Comparison of ENCODE assay signal across 15 cellular contexts in the genomic region with DNA sequence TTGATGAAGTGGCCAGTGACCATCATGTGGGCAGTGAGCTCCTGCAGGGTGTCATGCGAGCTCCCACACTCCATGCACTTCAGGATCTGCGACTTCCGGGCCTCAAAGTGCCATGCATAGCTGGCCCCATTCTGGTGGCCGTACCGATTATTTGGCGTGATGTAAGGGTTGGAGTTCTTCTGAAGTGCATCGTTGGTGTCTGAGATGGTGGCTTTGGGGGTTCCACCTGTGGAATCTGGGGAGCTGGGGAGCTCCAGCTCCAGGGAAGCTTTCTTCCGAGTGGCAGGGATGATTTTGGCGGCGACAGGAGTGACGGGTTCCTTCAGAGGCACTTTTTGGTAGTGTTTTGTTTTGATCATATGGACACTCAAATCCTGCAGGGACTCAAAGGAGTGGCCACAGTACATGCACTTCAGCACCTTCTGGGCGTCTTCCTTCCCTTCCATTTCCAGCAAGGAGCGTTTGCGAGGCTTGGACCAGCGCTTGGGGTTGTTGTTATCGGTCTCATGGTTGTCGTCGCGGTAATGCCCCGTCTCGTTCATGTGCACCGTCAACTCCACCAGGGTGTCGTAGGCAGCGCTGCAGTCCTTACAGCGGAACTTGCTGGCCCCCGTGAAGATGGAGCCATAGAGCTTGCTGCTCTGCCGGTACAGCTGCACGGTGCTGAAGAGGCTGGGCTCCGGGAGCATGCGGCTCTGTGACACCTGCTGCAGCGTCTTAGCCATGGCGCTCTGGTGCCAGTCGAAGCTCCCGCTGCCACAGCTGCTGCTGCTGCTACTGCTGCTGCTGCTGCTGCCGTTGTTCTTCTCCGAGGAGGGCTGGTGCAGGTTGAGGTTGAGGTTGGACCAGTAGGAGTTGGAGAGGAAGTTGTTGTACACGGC.
DNase-seq lines count a peak whose midpoint lies in the region; ATAC-seq and TF ChIP-seq lines count a peak whose summit lies in the region.
"Had no signal": no experiment of that assay in that cellular context is flagged by ENCODE, and none has a peak within 500 bp of the region (broad histone marks: within the 10 kb centered on the region; RNA-seq: fewer than 3 reads in every experiment).

No MANE protein-coding gene starts in this region.

- H3K4me1 ChIP-seq in left lung (no peaks in the 10 kb centered on the region), sigmoid colon (peaks cover 0 to 51% (median 32%) of the 10 kb centered on the region in 4 donors), lower lobe of right lung (no peaks in the 10 kb centered on the region)
- H3K4me1 ChIP-seq: Caco-2, HAP-1 had no signal

- peaks cover 0 to 2% of the 10 kb centered on the region in 2 donors for H3K27me3 Mint-ChIP-seq in natural killer cell treated with Interleukin-12 subunit alpha and Interleukin-12 subunit beta and Interleukin-15 and Interleukin-18, amount 100 ng/mL, for 72 hours
- no peaks in the 10 kb centered on the region for H3K27me3 Mint-ChIP-seq in natural killer cell (ENCODE audit: low read depth in 2 of 2)
- H3K27me3 Mint-ChIP-seq: B cell had no signal

- peak; percentile 35 for DNase-seq in natural killer cell treated with Interleukin-12 subunit alpha and Interleukin-12 subunit beta and Interleukin-15 and Interleukin-18, amount 100 ng/mL, for 72 hours (ENCODE audit: low spot score)
- DNase-seq in natural killer cell (no peak), left lung (peak; percentile 15 to 71), sigmoid colon (peak; percentile 34), lower lobe of right lung (no peak)
- DNase-seq: C1 segment of cervical spinal cord; Caco-2; CD8-positive, alpha-beta memory T cell; DND-41; GDM1; HFFc6 had no signal

- H3K27ac Mint-ChIP-seq in natural killer cell treated with Interleukin-12 subunit alpha and Interleukin-12 subunit beta and Interleukin-15 and Interleukin-18, amount 100 ng/mL, for 72 hours, result no peak overlapping the region
- no peak overlapping the region for H3K27ac Mint-ChIP-seq in natural killer cell
- H3K27ac Mint-ChIP-seq: B cell; CD8-positive, alpha-beta memory T cell; HFFc6 had no signal

- intact Hi-C loops in natural killer cell (cut with micrococcal nuclease), result loop anchor here (5.0 kb wide), 1 partner anchor 626 kb away; no protein-coding TSS in a partner anchor
- intact Hi-C loops in left lung (cut with DNase I), result no loop called here
- intact Hi-C loops in sigmoid colon (cut with DNase I), result no loop called here
- intact Hi-C loops in lower lobe of right lung (cut with DNase I), result no loop called here

- H3K4me3 Mint-ChIP-seq in natural killer cell treated with Interleukin-12 subunit alpha and Interleukin-12 subunit beta and Interleukin-15 and Interleukin-18, amount 100 ng/mL, for 72 hours, result no peak overlapping the region
- no peak overlapping the region for H3K4me3 Mint-ChIP-seq in natural killer cell
- H3K4me3 Mint-ChIP-seq: B cell; CD8-positive, alpha-beta memory T cell; HFFc6 had no signal

- H3K9me3 Mint-ChIP-seq in natural killer cell treated with Interleukin-12 subunit alpha and Interleukin-12 subunit beta and Interleukin-15 and Interleukin-18, amount 100 ng/mL, for 72 hours, result no peaks in the 10 kb centered on the region
- no peaks in the 10 kb centered on the region for H3K9me3 Mint-ChIP-seq in natural killer cell
- H3K9me3 Mint-ChIP-seq: CD8-positive, alpha-beta memory T cell; HFFc6 had no signal

- H3K36me3 ChIP-seq in left lung (peaks cover 0 to 30% of the 10 kb centered on the region in 2 donors), sigmoid colon (peaks cover 0 to 28% (median 20%) of the 10 kb centered on the region in 4 donors), lower lobe of right lung (peaks cover 23% of the 10 kb centered on the region)
- H3K36me3 ChIP-seq: HAP-1 had no signal

- no peaks in the 10 kb centered on the region for H3K27me3 ChIP-seq in left lung
- no peaks in the 10 kb centered on the region for H3K27me3 ChIP-seq in sigmoid colon
- no peaks in the 10 kb centered on the region for H3K27me3 ChIP-seq in lower lobe of right lung (ENCODE audit: low read depth)

- H3K27ac ChIP-seq in left lung (no peak overlapping the region), sigmoid colon (no peak overlapping the region), lower lobe of right lung (no peak overlapping the region)

- WGBS in sigmoid colon, 2 donors, result 92 to 95% methylated on average over 37 of the region's 37 CpGs

- no peak for TF ChIP-seq POLR2A in sigmoid colon (IDR thresholded peaks at IDR 0.05)

- no peaks in the 10 kb centered on the region for H3K36me3 Mint-ChIP-seq in natural killer cell treated with Interleukin-12 subunit alpha and Interleukin-12 subunit beta and Interleukin-15 and Interleukin-18, amount 100 ng/mL, for 72 hours
- no peaks in the 10 kb centered on the region for H3K36me3 Mint-ChIP-seq in natural killer cell
- H3K36me3 Mint-ChIP-seq: CD8-positive, alpha-beta memory T cell had no signal

- no peak for ATAC-seq in natural killer cell treated with Interleukin-12 subunit alpha and Interleukin-12 subunit beta and Interleukin-15 and Interleukin-18, amount 100 ng/mL, for 72 hours
- ATAC-seq in natural killer cell, result no peak
- no peak for ATAC-seq in left lung
- ATAC-seq in HG03025 (IDR thresholded peaks at IDR 0.05; ENCODE audit: low FRiP score, unreplicated experiment), result no peak
- ATAC-seq in lower lobe of right lung, result no peak
- ATAC-seq in GM18873 (IDR thresholded peaks at IDR 0.05; ENCODE audit: low FRiP score, unreplicated experiment), result no peak

- H3K9me3 ChIP-seq in left lung, result no peaks in the 10 kb centered on the region
- H3K9me3 ChIP-seq in sigmoid colon, result no peaks in the 10 kb centered on the region
- H3K9me3 ChIP-seq in lower lobe of right lung, result no peaks in the 10 kb centered on the region
- H3K9me3 ChIP-seq: Caco-2, HAP-1 had no signal

- H3K4me3 ChIP-seq in left lung, result no peak overlapping the region
- H3K4me3 ChIP-seq in sigmoid colon, result no peak overlapping the region
- no peak overlapping the region for H3K4me3 ChIP-seq in lower lobe of right lung
- H3K4me3 ChIP-seq: HAP-1 had no signal

- peaks cover 2 to 4% of the 10 kb centered on the region in 2 donors for H3K4me1 Mint-ChIP-seq in natural killer cell treated with Interleukin-12 subunit alpha and Interleukin-12 subunit beta and Interleukin-15 and Interleukin-18, amount 100 ng/mL, for 72 hours (ENCODE audit: low read depth in 2 of 2)
- H3K4me1 Mint-ChIP-seq in natural killer cell, result no peaks in the 10 kb centered on the region
- H3K4me1 Mint-ChIP-seq: B cell; CD8-positive, alpha-beta memory T cell had no signal

- TF ChIP-seq CTCF in natural killer cell (IDR thresholded peaks at IDR 0.05) (no peak), left lung (IDR thresholded peaks at IDR 0.05) (no peak), sigmoid colon (IDR thresholded peaks at IDR 0.05) (no peak), lower lobe of right lung (IDR thresholded peaks at IDR 0.05) (no peak)

- no peak for TF ChIP-seq EP300 in sigmoid colon (IDR thresholded peaks at IDR 0.05)

Comparison
In these comparisons a context has a peak if more than half of its experiments do, and no peak if none do; other contexts are left out.
1. DNase-seq: peak in natural killer cell treated with Interleukin-12 subunit alpha and Interleukin-12 subunit beta and Interleukin-15 and Interleukin-18, amount 100 ng/mL, for 72 hours (single experiment), left lung (2 of 2) and sigmoid colon (single experiment); none in natural killer cell (single experiment) and lower lobe of right lung (single experiment).